ENCODE assay signal across 16 cellular contexts in the genomic region with DNA sequence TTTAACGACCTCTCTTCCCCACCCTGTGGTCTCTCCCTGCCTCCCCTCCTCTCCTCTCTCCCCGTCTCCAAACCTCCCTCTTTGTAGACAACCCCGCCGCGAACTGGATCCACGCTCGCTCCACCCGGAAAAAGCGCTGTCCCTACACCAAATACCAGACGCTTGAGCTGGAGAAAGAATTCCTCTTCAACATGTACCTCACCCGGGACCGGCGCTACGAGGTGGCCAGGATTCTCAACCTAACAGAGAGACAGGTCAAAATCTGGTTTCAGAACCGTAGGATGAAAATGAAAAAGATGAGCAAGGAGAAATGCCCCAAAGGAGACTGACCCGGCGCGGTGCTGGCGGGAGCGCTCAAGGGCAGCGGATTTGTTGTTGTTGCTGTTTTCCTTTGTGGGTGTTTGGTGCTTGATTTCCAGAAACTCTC. TPM values are rescaled to one million over a fixed set of nuclear protein-coding genes. Genes with fewer than 3 reads are reported as not detected.
DNase-seq lines count a peak whose midpoint lies in the region; ATAC-seq and TF ChIP-seq lines count a peak whose summit lies in the region.
"Had no signal": no experiment of that assay in that cellular context is flagged by ENCODE, and none has a peak within 500 bp of the region (broad histone marks: within the 10 kb centered on the region; RNA-seq: fewer than 3 reads in every experiment).

No MANE protein-coding gene starts in this region.

- H3K27me3 ChIP-seq in neural cell (ENCODE audit: insufficient read depth, low read depth, low read length), result peaks cover 99% of the 10 kb centered on the region

- H3K36me3 ChIP-seq in neural cell (ENCODE audit: insufficient read depth, low read length), result no peaks in the 10 kb centered on the region

- no peak overlapping the region for H2AFZ ChIP-seq in neural cell (ENCODE audit: low read depth, low read length)

- no peak for ATAC-seq in natural killer cell
- ATAC-seq in natural killer cell treated with Interleukin-12 subunit alpha and Interleukin-12 subunit beta and Interleukin-15 and Interleukin-18, amount 100 ng/mL, for 72 hours, result no peak
- no peak for ATAC-seq in GM21367 (IDR thresholded peaks at IDR 0.05; ENCODE audit: unreplicated experiment)

- peaks cover 2% of the 10 kb centered on the region for H3K9me3 ChIP-seq in neural cell (ENCODE audit: low read length)

- H3K9me2 ChIP-seq in neural cell (ENCODE audit: insufficient read depth, low read length), result no peaks in the 10 kb centered on the region

- peak overlapping the region; percentile 45 for H3K4me3 Mint-ChIP-seq in natural killer cell
- no peak overlapping the region for H3K4me3 Mint-ChIP-seq in natural killer cell treated with Interleukin-12 subunit alpha and Interleukin-12 subunit beta and Interleukin-15 and Interleukin-18, amount 100 ng/mL, for 72 hours
- H3K4me3 Mint-ChIP-seq in osteocyte (ENCODE audit: unreplicated experiment), result no peak overlapping the region

- DNase-seq in natural killer cell (no peak), coronary artery (ENCODE audit: low spot score) (no peak), SIG-M5 treated with dmso at 0.1 percent for 504 hours (lab: John Stamatoyannopoulos, UW; ENCODE audit: unreplicated experiment) (no peak), osteocyte (ENCODE audit: extremely low spot score, unreplicated experiment) (no peak), HPDE6-E6E7 (ENCODE audit: extremely low spot score) (no peak)
- no peak for DNase-seq in natural killer cell treated with Interleukin-12 subunit alpha and Interleukin-12 subunit beta and Interleukin-15 and Interleukin-18, amount 100 ng/mL, for 72 hours (ENCODE audit: low spot score)
- DNase-seq: caudate nucleus, foreskin melanocyte, IMR-90, NCI-H1930 had no signal

- H4K20me1 ChIP-seq in neural cell (ENCODE audit: insufficient read depth), result no peaks in the 10 kb centered on the region

- H3K27ac ChIP-seq in coronary artery (no peak overlapping the region), neural cell (ENCODE audit: low read length) (no peak overlapping the region)
- H3K27ac ChIP-seq: C4-2B had no signal

- H3F3A ChIP-seq in neural cell (ENCODE audit: insufficient read depth, low read length, poor library complexity, severe bottlenecking), result no peaks in the 10 kb centered on the region

- no peak for TF ChIP-seq EP300 in neural cell (conservative IDR thresholded peaks at IDR 0.05; ENCODE audit: poor library complexity, severe bottlenecking)

- H3K4me1 Mint-ChIP-seq in natural killer cell (peaks cover 10 to 13% of the 10 kb centered on the region in 2 donors), osteocyte (ENCODE audit: unreplicated experiment) (peaks cover 16% of the 10 kb centered on the region)
- peaks cover 9 to 14% of the 10 kb centered on the region in 2 donors for H3K4me1 Mint-ChIP-seq in natural killer cell treated with Interleukin-12 subunit alpha and Interleukin-12 subunit beta and Interleukin-15 and Interleukin-18, amount 100 ng/mL, for 72 hours (ENCODE audit: low read depth in 2 of 2)

- H3K27ac Mint-ChIP-seq in natural killer cell (no peak overlapping the region), osteocyte (ENCODE audit: unreplicated experiment) (no peak overlapping the region)
- no peak overlapping the region for H3K27ac Mint-ChIP-seq in natural killer cell treated with Interleukin-12 subunit alpha and Interleukin-12 subunit beta and Interleukin-15 and Interleukin-18, amount 100 ng/mL, for 72 hours

- no peak overlapping the region for H3K9ac ChIP-seq in neural cell (ENCODE audit: low read length)

- intact Hi-C loops in natural killer cell (cut with micrococcal nuclease), result loop anchor here (5.0 kb wide), 1 partner anchor 37 kb away; no protein-coding TSS in a partner anchor

- H3K9me3 Mint-ChIP-seq in natural killer cell, result peaks cover under 1% of the 10 kb centered on the region in 2 donors
- peaks cover 1% of the 10 kb centered on the region for H3K9me3 Mint-ChIP-seq in natural killer cell treated with Interleukin-12 subunit alpha and Interleukin-12 subunit beta and Interleukin-15 and Interleukin-18, amount 100 ng/mL, for 72 hours
- H3K9me3 Mint-ChIP-seq in osteocyte (ENCODE audit: unreplicated experiment), result peaks cover 1% of the 10 kb centered on the region

- H3K27me3 Mint-ChIP-seq in natural killer cell (ENCODE audit: low read depth in 2 of 2) (peaks cover 78 to 80% of the 10 kb centered on the region in 2 donors), osteocyte (ENCODE audit: unreplicated experiment) (peaks cover 88% of the 10 kb centered on the region)
- peaks cover 65 to 75% of the 10 kb centered on the region in 2 donors for H3K27me3 Mint-ChIP-seq in natural killer cell treated with Interleukin-12 subunit alpha and Interleukin-12 subunit beta and Interleukin-15 and Interleukin-18, amount 100 ng/mL, for 72 hours

- TF ChIP-seq CTCF in natural killer cell (IDR thresholded peaks at IDR 0.05), result no peak
- no peak for TF ChIP-seq CTCF in coronary artery (IDR thresholded peaks at IDR 0.05)
- no peak for TF ChIP-seq CTCF in neural cell (IDR thresholded peaks at IDR 0.05; ENCODE audit: poor library complexity, severe bottlenecking)
- no peak for TF ChIP-seq CTCF in osteocyte (IDR thresholded peaks at IDR 0.05)

- no peak overlapping the region for H3K4me2 ChIP-seq in neural cell (ENCODE audit: low read length)

- no peak for TF ChIP-seq RAD21 in neural cell (conservative IDR thresholded peaks at IDR 0.05)

- H3K36me3 Mint-ChIP-seq in natural killer cell, result peaks cover 11% of the 10 kb centered on the region
- H3K36me3 Mint-ChIP-seq in natural killer cell treated with Interleukin-12 subunit alpha and Interleukin-12 subunit beta and Interleukin-15 and Interleukin-18, amount 100 ng/mL, for 72 hours, result peaks cover 10% of the 10 kb centered on the region
- peaks cover 4% of the 10 kb centered on the region for H3K36me3 Mint-ChIP-seq in osteocyte (ENCODE audit: unreplicated experiment)

- no peaks in the 10 kb centered on the region for H3K79me2 ChIP-seq in neural cell (replicated peaks; ENCODE audit: insufficient read depth, low read length)

- H3K4me3 ChIP-seq in coronary artery (peak overlapping the region; percentile 75), neural cell (ENCODE audit: low read length) (no peak overlapping the region)

TF ChIP-seq in neural cell, 6 proteins besides CTCF, POLR2A, EP300 and RAD21:
- TF ChIP-seq EZH2 (IDR thresholded peaks at IDR 0.05; ENCODE audit: borderline replicate concordance, insufficient read depth, low read length, poor library complexity, severe bottlenecking), result peak; percentile 17
- TF ChIP-seq, protein P1, sequence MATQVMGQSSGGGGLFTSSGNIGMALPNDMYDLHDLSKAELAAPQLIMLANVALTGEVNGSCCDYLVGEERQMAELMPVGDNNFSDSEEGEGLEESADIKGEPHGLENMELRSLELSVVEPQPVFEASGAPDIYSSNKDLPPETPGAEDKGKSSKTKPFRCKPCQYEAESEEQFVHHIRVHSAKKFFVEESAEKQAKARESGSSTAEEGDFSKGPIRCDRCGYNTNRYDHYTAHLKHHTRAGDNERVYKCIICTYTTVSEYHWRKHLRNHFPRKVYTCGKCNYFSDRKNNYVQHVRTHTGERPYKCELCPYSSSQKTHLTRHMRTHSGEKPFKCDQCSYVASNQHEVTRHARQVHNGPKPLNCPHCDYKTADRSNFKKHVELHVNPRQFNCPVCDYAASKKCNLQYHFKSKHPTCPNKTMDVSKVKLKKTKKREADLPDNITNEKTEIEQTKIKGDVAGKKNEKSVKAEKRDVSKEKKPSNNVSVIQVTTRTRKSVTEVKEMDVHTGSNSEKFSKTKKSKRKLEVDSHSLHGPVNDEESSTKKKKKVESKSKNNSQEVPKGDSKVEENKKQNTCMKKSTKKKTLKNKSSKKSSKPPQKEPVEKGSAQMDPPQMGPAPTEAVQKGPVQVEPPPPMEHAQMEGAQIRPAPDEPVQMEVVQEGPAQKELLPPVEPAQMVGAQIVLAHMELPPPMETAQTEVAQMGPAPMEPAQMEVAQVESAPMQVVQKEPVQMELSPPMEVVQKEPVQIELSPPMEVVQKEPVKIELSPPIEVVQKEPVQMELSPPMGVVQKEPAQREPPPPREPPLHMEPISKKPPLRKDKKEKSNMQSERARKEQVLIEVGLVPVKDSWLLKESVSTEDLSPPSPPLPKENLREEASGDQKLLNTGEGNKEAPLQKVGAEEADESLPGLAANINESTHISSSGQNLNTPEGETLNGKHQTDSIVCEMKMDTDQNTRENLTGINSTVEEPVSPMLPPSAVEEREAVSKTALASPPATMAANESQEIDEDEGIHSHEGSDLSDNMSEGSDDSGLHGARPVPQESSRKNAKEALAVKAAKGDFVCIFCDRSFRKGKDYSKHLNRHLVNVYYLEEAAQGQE (IDR thresholded peaks at IDR 0.05; ENCODE audit: borderline replicate concordance), result no peak

RNA-seq across cellular contexts. Expression of a gene that starts 1.3 kb away (rescaled TPM):
- total RNA-seq in natural killer cell (not detected), osteocyte (not detected in 2 replicates)
- not detected for total RNA-seq in natural killer cell treated with Interleukin-12 subunit alpha and Interleukin-12 subunit beta and Interleukin-15 and Interleukin-18, amount 100 ng/mL, for 72 hours
- polyA plus RNA-seq in neural cell, result not detected in 2 replicates
- polyA minus RNA-seq in neural cell, result not detected in 2 replicates
- total RNA-seq: IMR-90, temporal lobe had no signal
- polyA plus RNA-seq: IMR-90 had no signal

RNA-seq across cellular contexts. Expression of a gene that starts 5.6 kb away (rescaled TPM):
- total RNA-seq in natural killer cell (not detected), osteocyte (not detected in 2 replicates)
- not detected for total RNA-seq in natural killer cell treated with Interleukin-12 subunit alpha and Interleukin-12 subunit beta and Interleukin-15 and Interleukin-18, amount 100 ng/mL, for 72 hours
- not detected in 2 replicates for polyA plus RNA-seq in neural cell
- not detected in 2 replicates for polyA minus RNA-seq in neural cell
- total RNA-seq: H7, IMR-90 had no signal
- polyA plus RNA-seq: IMR-90 had no signal

RNA-seq across cellular contexts. Expression of a gene that starts 7.3 kb away (rescaled TPM):
- not detected for total RNA-seq in natural killer cell
- not detected for total RNA-seq in natural killer cell treated with Interleukin-12 subunit alpha and Interleukin-12 subunit beta and Interleukin-15 and Interleukin-18, amount 100 ng/mL, for 72 hours
- polyA plus RNA-seq in neural cell, result not detected in 2 replicates
- not detected in 2 replicates for polyA minus RNA-seq in neural cell
- not detected in 2 replicates for total RNA-seq in osteocyte
- total RNA-seq: IMR-90, temporal lobe had no signal
- polyA plus RNA-seq: IMR-90 had no signal

RNA-seq across cellular contexts. Expression of a gene that starts 16.8 kb away (rescaled TPM):
- total RNA-seq in natural killer cell (not detected), osteocyte (not detected in 2 replicates)
- not detected for total RNA-seq in natural killer cell treated with Interleukin-12 subunit alpha and Interleukin-12 subunit beta and Interleukin-15 and Interleukin-18, amount 100 ng/mL, for 72 hours
- polyA plus RNA-seq in neural cell, result not detected in 2 replicates
- not detected in 2 replicates for polyA minus RNA-seq in neural cell
- total RNA-seq: H7, IMR-90, temporal lobe had no signal
- polyA plus RNA-seq: IMR-90 had no signal

RNA-seq across cellular contexts. Expression of a gene that starts 24.3 kb away (rescaled TPM):
- total RNA-seq in natural killer cell, result not detected
- total RNA-seq in natural killer cell treated with Interleukin-12 subunit alpha and Interleukin-12 subunit beta and Interleukin-15 and Interleukin-18, amount 100 ng/mL, for 72 hours, result not detected
- not detected in 2 replicates for polyA plus RNA-seq in neural cell
- polyA minus RNA-seq in neural cell, result not detected in 2 replicates
- total RNA-seq in osteocyte, result not detected in 2 replicates
- total RNA-seq: H7, IMR-90, left colon, temporal lobe had no signal
- polyA plus RNA-seq: IMR-90 had no signal
